20 cellular contexts compared by ENCODE assay signal in the genomic region with DNA sequence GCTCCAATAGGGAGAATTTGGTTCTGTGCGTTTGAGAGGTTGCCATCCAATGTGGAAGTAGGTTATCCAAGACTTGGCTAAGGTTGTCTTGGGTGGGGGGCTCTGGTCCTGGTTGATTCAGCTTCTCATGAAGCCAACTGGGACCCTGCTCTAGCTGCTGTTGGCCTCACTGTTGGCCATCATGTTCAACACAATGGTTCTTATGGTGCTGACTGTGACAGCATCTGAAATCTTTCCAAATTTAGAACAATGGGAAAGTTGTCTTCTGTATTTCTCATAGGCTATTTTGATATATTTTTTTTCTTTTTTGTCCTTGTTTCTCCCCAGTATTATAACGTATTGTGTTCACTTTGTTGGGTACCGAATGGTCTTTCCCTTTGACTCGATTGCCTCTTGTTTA.
"Had no signal": no experiment of that assay in that cellular context is flagged by ENCODE, and none has a peak within 500 bp of the region (broad histone marks: within the 10 kb centered on the region; RNA-seq: fewer than 3 reads in every experiment).

No MANE protein-coding gene starts in this region.

- DNase-seq: activated CD4-positive, alpha-beta T cell treated with anti-CD3 and anti-CD28 coated beads for 36 hours; activated CD4-positive, alpha-beta T cell treated with anti-CD3 and anti-CD28 coated beads, Interleukin-2, amount 50 U/mL, for 48 hours; activated CD8-positive, alpha-beta memory T cell treated with anti-CD3 and anti-CD28 coated beads, Interleukin-2, amount 50 U/mL, for 48 hours; activated naive CD4-positive, alpha-beta T cell treated with Interleukin-2 at 50 U/mL for 16 hours; activated naive CD8-positive, alpha-beta T cell treated with anti-CD3 and anti-CD28 coated beads for 36 hours; activated T-cell treated with anti-CD3 and anti-CD28 coated beads, Interleukin-2, amount 50 U/mL, for 4 hours; endodermal cell; left cardiac atrium; mesenchymal stem cell; naive thymus-derived CD8-positive, alpha-beta T cell; spleen; stimulated activated CD4-positive, alpha-beta T cell treated with anti-CD3 and anti-CD28 coated beads, Interleukin-4, amount 100 ng/mL, for 1 hour; stimulated activated naive CD4-positive, alpha-beta T cell; T1000 had no signal

- H3K27ac ChIP-seq: breast epithelium, coronary artery, neural progenitor cell, prostate gland, right atrium auricular region, spleen had no signal

- H3K4me3 ChIP-seq: breast epithelium, coronary artery, neural progenitor cell, prostate gland, right atrium auricular region, spleen, tibial nerve had no signal
